14 cellular contexts compared by ENCODE assay signal in genomic region chr13:97318532-97318931, GRCh38.
DNase-seq lines count a peak whose midpoint lies in the region; ATAC-seq and TF ChIP-seq lines count a peak whose summit lies in the region.
"Had no signal": no experiment of that assay in that cellular context is flagged by ENCODE, and none has a peak within 500 bp of the region (broad histone marks: within the 10 kb centered on the region; RNA-seq: fewer than 3 reads in every experiment).

No MANE protein-coding gene starts in this region.

- no peaks in the 10 kb centered on the region for H3K9me2 ChIP-seq in SK-N-SH

- H3K27ac Mint-ChIP-seq in effector memory CD8-positive, alpha-beta T cell: peak overlapping the region; percentile 10 to 64
- H3K27ac Mint-ChIP-seq: activated naive CD8-positive, alpha-beta T cell treated with anti-CD3 and anti-CD28 coated beads for 36 hours had no signal

- peaks cover 14% of the 10 kb centered on the region for H4K20me1 ChIP-seq in SK-N-SH (ENCODE audit: insufficient read depth)

- peaks cover 3% of the 10 kb centered on the region for H3K36me3 Mint-ChIP-seq in effector memory CD8-positive, alpha-beta T cell (ENCODE audit: insufficient read depth)

- no peak for TF ChIP-seq EP300 in SK-N-SH (IDR thresholded peaks at IDR 0.05; ENCODE audit: borderline replicate concordance in 1 of 2, low read depth in 1 of 2, low read length in 1 of 2)

- no peak overlapping the region for H3K27ac ChIP-seq in SK-N-SH (ENCODE audit: low read depth in 2 of 2, low read length in 1 of 2)
- no peak overlapping the region for H3K27ac ChIP-seq in prostate gland
- H3K27ac ChIP-seq: PC-9, testis had no signal

- H3K4me2 ChIP-seq in SK-N-SH: no peak overlapping the region
- H3K4me2 ChIP-seq: PC-9 had no signal

- POLR2A ChIA-PET in SK-N-SH (lab: Yijun Ruan, JAX): no interaction called here

- no peak for TF ChIP-seq RAD21 in SK-N-SH (IDR thresholded peaks at IDR 0.05; ENCODE audit: low read length)

- DNase-seq in SK-N-SH (no peak), myocyte (ENCODE audit: low read depth) (peak; percentile 63), SKM-1 treated with dmso at 0.1 percent for 144 hours (lab: John Stamatoyannopoulos, UW; ENCODE audit: unreplicated experiment) (no peak), prostate gland (ENCODE audit: low spot score) (no peak), SHP77 treated with DMSO at 0.1 percent for 48 hours (lab: John Stamatoyannopoulos, UW) (no peak)
- no peak for DNase-seq in effector memory CD8-positive, alpha-beta T cell
- no peak for DNase-seq in central memory CD4-positive, alpha-beta T cell
- DNase-seq: activated naive CD8-positive, alpha-beta T cell treated with anti-CD3 and anti-CD28 coated beads for 36 hours; NCI-H1048; NCI-H2227 treated with DMSO at 0.1 percent for 48 hours; PC-9; T1000; testis had no signal

- H3K36me3 ChIP-seq in SK-N-SH (replicated peaks in 1 of 2; ENCODE audit: control insufficient read depth in 1 of 2, insufficient read depth in 2 of 2, low read length in 1 of 2) (peaks cover 19 to 26% of the 10 kb centered on the region in 2 experiments), prostate gland (no peaks in the 10 kb centered on the region)

- H3K9me3 ChIP-seq in SK-N-SH (no peaks in the 10 kb centered on the region), prostate gland (no peaks in the 10 kb centered on the region)
- H3K9me3 ChIP-seq: testis had no signal

- H3K27me3 Mint-ChIP-seq in effector memory CD8-positive, alpha-beta T cell: no peaks in the 10 kb centered on the region
- H3K27me3 Mint-ChIP-seq: activated naive CD8-positive, alpha-beta T cell treated with anti-CD3 and anti-CD28 coated beads for 36 hours had no signal

- no peak overlapping the region for H2AFZ ChIP-seq in SK-N-SH (ENCODE audit: low read depth)
- H2AFZ ChIP-seq: PC-9 had no signal

- 81% methylated on average over 2 of the region's 2 CpGs for WGBS in SK-N-SH (ENCODE audit: low lambda C conversion rate)
- WGBS in prostate gland: 56% methylated on average over 2 of the region's 2 CpGs

- H3K27me3 ChIP-seq in SK-N-SH (ENCODE audit: insufficient read depth): no peaks in the 10 kb centered on the region
- H3K27me3 ChIP-seq in prostate gland (replicated peaks; ENCODE audit: insufficient read depth): no peaks in the 10 kb centered on the region
- H3K27me3 ChIP-seq: testis had no signal

- H3K4me3 ChIP-seq in SK-N-SH (ENCODE audit: low read depth in 2 of 2, low read length in 1 of 2): no peak overlapping the region
- no peak overlapping the region for H3K4me3 ChIP-seq in prostate gland
- H3K4me3 ChIP-seq: PC-9, testis had no signal

- peaks cover 5% of the 10 kb centered on the region for H3F3A ChIP-seq in SK-N-SH (replicated peaks; ENCODE audit: insufficient read depth)

- H3K4me1 Mint-ChIP-seq in effector memory CD8-positive, alpha-beta T cell (ENCODE audit: low read depth in 2 of 2): peaks cover 28 to 62% of the 10 kb centered on the region in 2 donors

- CTCF ChIA-PET in SK-N-SH (lab: Yijun Ruan, JAX): interaction anchor here (0.6 to 1.8 kb wide), 3 partner anchors 15 to 209 kb away, joined by 3 to 5 read pairs (median 3); no protein-coding TSS in a partner anchor

- no peak for TF ChIP-seq POLR2A in prostate gland (IDR thresholded peaks at IDR 0.05)

- no peaks in the 10 kb centered on the region for H3K9me3 Mint-ChIP-seq in effector memory CD8-positive, alpha-beta T cell
- H3K9me3 Mint-ChIP-seq: activated naive CD8-positive, alpha-beta T cell treated with anti-CD3 and anti-CD28 coated beads for 36 hours had no signal

- H3K79me2 ChIP-seq in SK-N-SH (ENCODE audit: insufficient read depth): peaks cover 100% of the 10 kb centered on the region

- ATAC-seq in SK-N-SH treated with all-trans-retinoic acid at 6 μM for 48 hours: no peak
- ATAC-seq in effector memory CD8-positive, alpha-beta T cell (replicated peaks): no peak

- H3K9ac ChIP-seq in SK-N-SH: no peak overlapping the region

- no peak overlapping the region for H3K4me3 Mint-ChIP-seq in effector memory CD8-positive, alpha-beta T cell
- H3K4me3 Mint-ChIP-seq: activated naive CD8-positive, alpha-beta T cell treated with anti-CD3 and anti-CD28 coated beads for 36 hours had no signal

- H3K4me1 ChIP-seq in SK-N-SH (ENCODE audit: control insufficient read depth in 1 of 2, insufficient read depth in 2 of 2, low read depth in 1 of 2, low read length in 1 of 2): peaks cover 12 to 44% of the 10 kb centered on the region in 2 experiments; a peak in 3 of 4 replicates
- H3K4me1 ChIP-seq in prostate gland (replicated peaks): no peaks in the 10 kb centered on the region

- intact Hi-C loops in prostate gland (cut with DNase I): no loop called here

- TF ChIP-seq CTCF in SK-N-SH (IDR thresholded peaks at IDR 0.05): no peak
- no peak for TF ChIP-seq CTCF in prostate gland (IDR thresholded peaks at IDR 0.05)

TF ChIP-seq in SK-N-SH, 30 proteins besides CTCF, POLR2A, EP300 and RAD21:
- TF ChIP-seq TEAD4 (IDR thresholded peaks at IDR 0.05; ENCODE audit: borderline replicate concordance, insufficient read depth) (no peak), IRF3 (IDR thresholded peaks at IDR 0.05; ENCODE audit: low read depth, low read length) (no peak), POLR2AphosphoS5 (IDR thresholded peaks at IDR 0.05; ENCODE audit: low read depth, low read length) (0 out of 2 replicates have a peak, but pooled peaks have one; percentile 4)
TF ChIP-seq in SK-N-SH: peak in this region for 1.

TF ChIP-seq in SK-N-SH treated with all-trans-retinoic acid at 6 μM for 48 hours, 23 proteins besides CTCF, POLR2A, EP300 and RAD21:
- no peak for TF ChIP-seq POU6F1 (CRISPR knock-in tag; IDR thresholded peaks at IDR 0.05; ENCODE audit: borderline replicate concordance, low read depth)
- TF ChIP-seq TCF4 (CRISPR knock-in tag; IDR thresholded peaks at IDR 0.05; ENCODE audit: borderline replicate concordance): no peak
- TF ChIP-seq ZNF8 (CRISPR knock-in tag; IDR thresholded peaks at IDR 0.05): no peak
- TF ChIP-seq ZFP3 (CRISPR knock-in tag; IDR thresholded peaks at IDR 0.05): no peak
- TF ChIP-seq ESRRG (CRISPR knock-in tag; IDR thresholded peaks at IDR 0.05): no peak
- no peak for TF ChIP-seq ZNF70 (CRISPR knock-in tag; IDR thresholded peaks at IDR 0.05)
- TF ChIP-seq PATZ1 (CRISPR knock-in tag; IDR thresholded peaks at IDR 0.05; ENCODE audit: borderline replicate concordance): no peak
- no peak for TF ChIP-seq ZC3H10 (CRISPR knock-in tag; IDR thresholded peaks at IDR 0.05)
- TF ChIP-seq RARB (CRISPR knock-in tag; IDR thresholded peaks at IDR 0.05): no peak
- no peak for TF ChIP-seq ZNF565 (CRISPR knock-in tag; conservative IDR thresholded peaks at IDR 0.05; ENCODE audit: low read depth)
- TF ChIP-seq TOX (CRISPR knock-in tag; IDR thresholded peaks at IDR 0.05; ENCODE audit: borderline replicate concordance): no peak
- no peak for TF ChIP-seq OSR1 (CRISPR knock-in tag; IDR thresholded peaks at IDR 0.05)
- TF ChIP-seq PPARA (CRISPR knock-in tag; IDR thresholded peaks at IDR 0.05; ENCODE audit: borderline replicate concordance): no peak
